Comparison of ENCODE assay signal across 8 cellular contexts in the genomic region with DNA sequence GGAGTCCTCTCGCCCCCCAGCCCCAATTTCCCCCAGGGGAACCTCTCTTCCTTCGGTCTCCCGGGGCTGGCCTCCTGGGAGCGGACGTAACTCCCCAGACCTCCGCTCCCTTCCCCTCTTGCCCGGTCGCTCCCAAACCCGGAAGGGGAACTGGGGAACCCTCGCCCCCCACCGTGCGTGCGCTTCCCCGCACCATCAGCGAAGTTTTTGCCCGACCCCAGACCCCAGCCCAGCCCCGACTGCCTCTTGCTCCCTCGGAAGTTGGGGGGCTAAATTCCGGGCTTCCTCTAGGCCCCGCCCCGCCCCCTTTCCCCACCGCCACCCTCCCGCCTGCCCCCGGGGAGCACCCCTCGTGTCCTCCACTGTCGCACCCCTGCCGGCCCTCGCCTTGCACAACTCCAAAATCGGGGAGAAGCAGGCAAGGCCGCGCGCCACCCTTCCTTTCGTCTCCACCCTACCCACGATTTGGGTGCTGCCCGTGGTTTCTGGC. TPM values are rescaled to one million over a fixed set of nuclear protein-coding genes. Genes with fewer than 3 reads are reported as not detected.
DNase-seq lines count a peak whose midpoint lies in the region; ATAC-seq and TF ChIP-seq lines count a peak whose summit lies in the region.

No MANE protein-coding gene starts in this region.

- peaks cover 15% of the 10 kb centered on the region for H3K4me1 Mint-ChIP-seq in activated T-helper 17 cell treated with anti-CD3 and anti-CD28 coated beads, Interleukin-2, amount 50 U/mL, for 72 hours
- H3K4me1 Mint-ChIP-seq in osteocyte (ENCODE audit: unreplicated experiment): peaks cover 12% of the 10 kb centered on the region

- peak overlapping the region; percentile 93 for H3K4me3 Mint-ChIP-seq in activated T-helper 17 cell treated with anti-CD3 and anti-CD28 coated beads, Interleukin-2, amount 50 U/mL, for 72 hours
- peak overlapping the region; percentile 94 for H3K4me3 Mint-ChIP-seq in osteocyte (ENCODE audit: unreplicated experiment)

- peak; percentile 52 for DNase-seq in SKM-1 treated with dmso at 0.1 percent for 144 hours (lab: John Stamatoyannopoulos, UW; ENCODE audit: unreplicated experiment)
- no peak for DNase-seq in SKM-1 (lab: John Stamatoyannopoulos, UW; ENCODE audit: unreplicated experiment)
- DNase-seq in M059J (ENCODE audit: low read depth): peak; percentile 51
- DNase-seq in fibroblast of villous mesenchyme (ENCODE audit: low read depth): peak; percentile 19
- DNase-seq in osteocyte (ENCODE audit: extremely low spot score, unreplicated experiment): no peak
- no peak for DNase-seq in NCI-H524 treated with DMSO at 0.1 percent for 48 hours (lab: John Stamatoyannopoulos, UW)

- H3K27me3 Mint-ChIP-seq in activated T-helper 17 cell treated with anti-CD3 and anti-CD28 coated beads, Interleukin-2, amount 50 U/mL, for 72 hours: no peaks in the 10 kb centered on the region
- H3K27me3 Mint-ChIP-seq in osteocyte (ENCODE audit: unreplicated experiment): peaks cover 11% of the 10 kb centered on the region

- H3K36me3 Mint-ChIP-seq in activated T-helper 17 cell treated with anti-CD3 and anti-CD28 coated beads, Interleukin-2, amount 50 U/mL, for 72 hours (ENCODE audit: low read depth): peaks cover 39% of the 10 kb centered on the region
- H3K36me3 Mint-ChIP-seq in osteocyte (ENCODE audit: unreplicated experiment): peaks cover 6% of the 10 kb centered on the region

- H3K27ac Mint-ChIP-seq in activated T-helper 17 cell treated with anti-CD3 and anti-CD28 coated beads, Interleukin-2, amount 50 U/mL, for 72 hours: peak overlapping the region; percentile 88
- H3K27ac Mint-ChIP-seq in osteocyte (ENCODE audit: unreplicated experiment): peak overlapping the region; percentile 90

- peak overlapping the region; percentile 95 for H3K4me3 ChIP-seq in fibroblast of villous mesenchyme (ENCODE audit: low read depth, low read length)

- no peaks in the 10 kb centered on the region for H3K9me3 Mint-ChIP-seq in activated T-helper 17 cell treated with anti-CD3 and anti-CD28 coated beads, Interleukin-2, amount 50 U/mL, for 72 hours
- no peaks in the 10 kb centered on the region for H3K9me3 Mint-ChIP-seq in osteocyte (ENCODE audit: unreplicated experiment)

- TF ChIP-seq CTCF in fibroblast of villous mesenchyme (IDR thresholded peaks at IDR 0.05; ENCODE audit: insufficient read depth, low read depth, low read length): no peak
- TF ChIP-seq CTCF in osteocyte (IDR thresholded peaks at IDR 0.05): no peak

- no peak for ATAC-seq in activated T-helper 17 cell treated with anti-CD3 and anti-CD28 coated beads, Interleukin-2, amount 50 U/mL, for 72 hours (replicated peaks)
- no peak for ATAC-seq in HG03565 (IDR thresholded peaks at IDR 0.05; ENCODE audit: unreplicated experiment)

RNA-seq across cellular contexts. Expression of gene GNB2, which starts 0.4 kb away (rescaled TPM):
- total RNA-seq in M059J (2014; rRNA removed; shearing (Covaris generic)): 88.6 and 151 TPM in 2 replicates
- total RNA-seq in activated T-helper 17 cell treated with anti-CD3 and anti-CD28 coated beads, Interleukin-2, amount 50 U/mL, for 72 hours: 100 to 1,000 TPM; 181 to 271 TPM
- 88.1 and 97.9 TPM in 2 replicates for total RNA-seq in fibroblast of villous mesenchyme
- total RNA-seq in osteocyte: 229 and 251 TPM in 2 replicates

RNA-seq across cellular contexts. Expression of gene ACTL6B, which starts 17.7 kb away (rescaled TPM):
- total RNA-seq in M059J (2014; rRNA removed; shearing (Covaris generic)): not detected in 2 replicates
- total RNA-seq in activated T-helper 17 cell treated with anti-CD3 and anti-CD28 coated beads, Interleukin-2, amount 50 U/mL, for 72 hours: not detected
- total RNA-seq in fibroblast of villous mesenchyme: not detected in 2 replicates
- total RNA-seq in osteocyte: not detected in 2 replicates

RNA-seq across cellular contexts. Expression of gene GIGYF1, which starts 20.1 kb away (rescaled TPM):
- 4.0 and 12.2 TPM in 2 replicates for total RNA-seq in M059J (2014; rRNA removed; shearing (Covaris generic))
- 10 to 100 TPM; 40.2 to 53.1 TPM for total RNA-seq in activated T-helper 17 cell treated with anti-CD3 and anti-CD28 coated beads, Interleukin-2, amount 50 U/mL, for 72 hours
- 15.5 and 19.6 TPM in 2 replicates for total RNA-seq in fibroblast of villous mesenchyme
- 56.3 and 64.6 TPM in 2 replicates for total RNA-seq in osteocyte

RNA-seq across cellular contexts. Expression of gene POP7, which starts 31.9 kb away (rescaled TPM):
- total RNA-seq in M059J (2014; rRNA removed; shearing (Covaris generic)): 55.9 and 69.5 TPM in 2 replicates
- total RNA-seq in activated T-helper 17 cell treated with anti-CD3 and anti-CD28 coated beads, Interleukin-2, amount 50 U/mL, for 72 hours: 10 to 100 TPM; 29.6 to 68.9 TPM
- 34.1 and 46.7 TPM in 2 replicates for total RNA-seq in fibroblast of villous mesenchyme
- total RNA-seq in osteocyte: 19.3 and 26.3 TPM in 2 replicates

RNA-seq across cellular contexts. Expression of gene TFR2, which starts 32.6 kb away (rescaled TPM):
- total RNA-seq in M059J (2014; rRNA removed; shearing (Covaris generic)): 1.6 and 1.8 TPM in 2 replicates
- 10 to 100 TPM; 30.8 to 39.4 TPM for total RNA-seq in activated T-helper 17 cell treated with anti-CD3 and anti-CD28 coated beads, Interleukin-2, amount 50 U/mL, for 72 hours
- under 0.01 and 0.43 TPM in 2 replicates for total RNA-seq in fibroblast of villous mesenchyme
- total RNA-seq in osteocyte: 0.19 and 0.31 TPM in 2 replicates

Comparison
In these comparisons a context has a peak if more than half of its experiments do, and no peak if none do; other contexts are left out.
1. DNase-seq: peak in SKM-1 treated with dmso at 0.1 percent for 144 hours (single experiment), M059J (single experiment) and fibroblast of villous mesenchyme (single experiment); none in SKM-1 (single experiment), osteocyte (single experiment) and NCI-H524 treated with DMSO at 0.1 percent for 48 hours (single experiment).